ENCODE assay signal across 19 cellular contexts in the genomic region with DNA sequence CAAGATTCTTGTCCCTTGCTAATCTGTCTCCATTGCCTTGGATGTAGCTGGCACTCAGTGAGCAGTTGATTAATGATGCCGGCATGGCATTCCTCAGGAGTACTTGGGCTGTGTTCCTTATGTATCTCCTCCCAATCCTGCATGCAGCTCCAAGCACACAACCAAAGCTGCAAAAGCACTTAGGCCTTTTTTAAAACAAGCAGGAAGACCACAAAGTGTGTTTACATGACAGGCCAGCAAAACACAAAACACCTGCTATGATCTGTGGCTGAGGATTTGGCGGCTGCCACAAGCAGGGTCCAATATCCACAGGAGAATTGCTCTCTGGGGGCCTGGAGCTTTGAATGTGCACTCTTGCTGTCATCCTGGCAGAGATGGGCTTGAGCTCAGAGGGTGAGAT. TPM values are rescaled to one million over a fixed set of nuclear protein-coding genes. Genes with fewer than 3 reads are reported as not detected.
DNase-seq lines count a peak whose midpoint lies in the region; ATAC-seq and TF ChIP-seq lines count a peak whose summit lies in the region.
"Had no signal": no experiment of that assay in that cellular context is flagged by ENCODE, and none has a peak within 500 bp of the region (broad histone marks: within the 10 kb centered on the region; RNA-seq: fewer than 3 reads in every experiment).

No MANE protein-coding gene starts in this region.

- H3K9me3 ChIP-seq in HEK293 (ENCODE audit: control insufficient read depth, insufficient read depth, low read depth, low read length) (no peaks in the 10 kb centered on the region), psoas muscle (no peaks in the 10 kb centered on the region), PC-3 (ENCODE audit: low read length) (no peaks in the 10 kb centered on the region)
- H3K9me3 ChIP-seq in CD4-positive, alpha-beta memory T cell (ENCODE audit: control insufficient read depth in 1 of 2, low read length in 2 of 2) = no peaks in the 10 kb centered on the region
- H3K9me3 ChIP-seq: heart right ventricle, Peyer's patch, prostate gland, SJSA1, thyroid gland had no signal

- H3K79me2 ChIP-seq in PC-3 (ENCODE audit: low read length) = peaks cover 53% of the 10 kb centered on the region

- ATAC-seq in psoas muscle (no peak), PC-3 (no peak)

- POLR2A ChIA-PET in HEK293 (lab: Yijun Ruan, JAX) (interaction anchor here (6.6 kb wide), 1 partner anchor 8 kb away, joined by 61 read pairs; a partner anchor contains a TSS), PC-3 (lab: Charles Lee; ENCODE audit: unreplicated experiment) (no interaction called here)
- POLR2A ChIA-PET in CD4-positive, alpha-beta memory T cell (lab: Charles Lee; ENCODE audit: partially characterized antibody) = no interaction called here

- no peaks in the 10 kb centered on the region for H3K4me1 Mint-ChIP-seq in CD4-positive, alpha-beta memory T cell

- no peaks in the 10 kb centered on the region for H3K36me3 Mint-ChIP-seq in CD4-positive, alpha-beta memory T cell

- peaks cover 9% of the 10 kb centered on the region for H3F3A ChIP-seq in PC-3 (ENCODE audit: low read length, unreplicated experiment)

- H3K36me3 ChIP-seq in HEK293 (ENCODE audit: control insufficient read depth in 2 of 2, insufficient read depth in 1 of 2, low read length in 2 of 2) = no peaks in the 10 kb centered on the region
- no peaks in the 10 kb centered on the region for H3K36me3 ChIP-seq in psoas muscle (ENCODE audit: insufficient read depth in 1 of 2, low read depth in 1 of 2)
- H3K36me3 ChIP-seq in CD4-positive, alpha-beta memory T cell (ENCODE audit: insufficient read depth, low read length) = no peaks in the 10 kb centered on the region
- H3K36me3 ChIP-seq in PC-3 (ENCODE audit: low read depth, low read length) = no peaks in the 10 kb centered on the region
- H3K36me3 ChIP-seq: heart right ventricle, Peyer's patch, prostate gland, SJSA1, thyroid gland had no signal

- H3K4me1 ChIP-seq in HEK293 (ENCODE audit: control insufficient read depth, insufficient read depth, low read length) = peaks cover 11% of the 10 kb centered on the region
- peaks cover 73% of the 10 kb centered on the region for H3K4me1 ChIP-seq in psoas muscle
- no peaks in the 10 kb centered on the region for H3K4me1 ChIP-seq in CD4-positive, alpha-beta memory T cell (ENCODE audit: insufficient read depth, low read length)
- H3K4me1 ChIP-seq in PC-3 (ENCODE audit: insufficient read depth, low read length) = peaks cover 31% of the 10 kb centered on the region
- H3K4me1 ChIP-seq: prostate gland had no signal

- H3K27ac ChIP-seq in HEK293 (ENCODE audit: extremely low read depth, low read depth, low read length) = no peak overlapping the region
- peak overlapping the region; percentile 83 for H3K27ac ChIP-seq in psoas muscle
- H3K27ac ChIP-seq in CD4-positive, alpha-beta memory T cell (ENCODE audit: low read depth, low read length) = no peak overlapping the region
- no peak overlapping the region for H3K27ac ChIP-seq in PC-3 (ENCODE audit: low read length)
- H3K27ac ChIP-seq: Peyer's patch, prostate gland, SJSA1, thyroid gland, WERI-Rb-1 had no signal

- H3K27ac Mint-ChIP-seq in CD4-positive, alpha-beta memory T cell = no peak overlapping the region

- 23 to 38% (median 25%) methylated on average over 2 of the region's 2 CpGs for WGBS in psoas muscle, 3 donors

- intact Hi-C loops in psoas muscle (cut with DNase I) (loop anchor here in 1 of 2 donors (2.0 kb wide), 1 partner anchor 32 kb away; no protein-coding TSS in a partner anchor), PC-3 (cut with micrococcal nuclease) (no loop called here)
- intact Hi-C loops in CD4-positive, alpha-beta memory T cell (cut with micrococcal nuclease) = no loop called here

- DNase-seq in COLO668 (lab: John Stamatoyannopoulos, UW; ENCODE audit: unreplicated experiment) (peak; percentile 39), NCI-H526 treated with DMSO at 0.1 percent for 48 hours (lab: John Stamatoyannopoulos, UW) (peak; percentile 34), psoas muscle (no peak), PC-3 (no peak)
- no peak for DNase-seq in CD4-positive, alpha-beta memory T cell
- DNase-seq in activated CD4-positive, CD25-positive, alpha-beta regulatory T cell treated with anti-CD3 and anti-CD28 coated beads, Interleukin-2, amount 50 U/mL, for 72 hours = no peak
- DNase-seq: activated CD4-positive, alpha-beta T cell treated with anti-CD3 and anti-CD28 coated beads, Interleukin-2, amount 50 U/mL, for 4 hours; activated effector memory CD4-positive, alpha-beta T cell treated with anti-CD3 and anti-CD28 coated beads, Interleukin-2, amount 50 U/mL, for 16 hours; heart right ventricle; NCI-H2171; Peyer's patch; small intestine; stimulated activated naive CD4-positive, alpha-beta T cell treated with Interleukin-2 at 50 U/mL for 16 hours; thyroid gland; WERI-Rb-1 had no signal

- H3K4me2 ChIP-seq in PC-3 (ENCODE audit: low read length) = no peak overlapping the region

- H3K27me3 ChIP-seq in psoas muscle (ENCODE audit: insufficient read depth in 3 of 3, low read length in 2 of 3) (no peaks in the 10 kb centered on the region), PC-3 (ENCODE audit: low read length) (no peaks in the 10 kb centered on the region)
- peaks cover 5% of the 10 kb centered on the region for H3K27me3 ChIP-seq in CD4-positive, alpha-beta memory T cell (ENCODE audit: insufficient read depth, low read length)
- H3K27me3 ChIP-seq: Peyer's patch, SJSA1, thyroid gland had no signal

- H3K9ac ChIP-seq in PC-3 (ENCODE audit: low read length) = no peak overlapping the region

- TF ChIP-seq CTCF in HEK293 (tag by site-specific recombination; IDR thresholded peaks at IDR 0.05) = no peak
- TF ChIP-seq CTCF in psoas muscle (IDR thresholded peaks at IDR 0.05) = no peak
- no peak for TF ChIP-seq CTCF in PC-3 (conservative IDR thresholded peaks at IDR 0.05; ENCODE audit: low read depth, low read length)

- 0 out of 2 replicates have a peak, but pooled peaks cover 6% of the 10 kb centered on the region for H4K20me1 ChIP-seq in PC-3 (ENCODE audit: low read length)

- no peak overlapping the region for H3K4me3 ChIP-seq in HEK293 (ENCODE audit: low read depth, low read length)
- H3K4me3 ChIP-seq in psoas muscle = no peak overlapping the region
- no peak overlapping the region for H3K4me3 ChIP-seq in CD4-positive, alpha-beta memory T cell (ENCODE audit: low read length in 2 of 2)
- H3K4me3 ChIP-seq in PC-3 (ENCODE audit: low read length) = no peak overlapping the region
- H3K4me3 ChIP-seq: coronary artery, heart right ventricle, Peyer's patch, prostate gland, SJSA1, thyroid gland had no signal

- H3K9me2 ChIP-seq in PC-3 (replicated peaks; ENCODE audit: low read length) = no peaks in the 10 kb centered on the region

- H2AFZ ChIP-seq in PC-3 (ENCODE audit: low read length) = no peak overlapping the region

- H3K4me3 Mint-ChIP-seq in CD4-positive, alpha-beta memory T cell = no peak overlapping the region

- no peaks in the 10 kb centered on the region for H3K9me3 Mint-ChIP-seq in CD4-positive, alpha-beta memory T cell

- BruUV-seq in PC-3 (replicated peaks; lab: Mats Ljungman, UMichigan) = no TSS peak

- CTCF ChIA-PET in HEK293 (lab: Yijun Ruan, JAX) (interaction anchor here (0.8 kb wide), 1 partner anchor 175 kb away, joined by 3 read pairs; no protein-coding TSS in a partner anchor), PC-3 (lab: Charles Lee) (no interaction called here)
- CTCF ChIA-PET in CD4-positive, alpha-beta memory T cell (lab: Charles Lee; ENCODE audit: partially characterized antibody) = interaction anchor here (1.6 to 3.3 kb wide), 2 partner anchors 9 to 174 kb away, joined by 9 to 14 read pairs; a partner anchor contains a TSS

- H3K27me3 Mint-ChIP-seq in CD4-positive, alpha-beta memory T cell = peaks cover 8 to 20% of the 10 kb centered on the region in 2 donors

TF ChIP-seq in HEK293, 187 proteins besides CTCF, POLR2A, EP300 and RAD21:
- no peak for TF ChIP-seq ZFP3 (tag by site-specific recombination; IDR thresholded peaks at IDR 0.05; ENCODE audit: low read depth)
- 0 out of 2 replicates have a peak, but pooled peaks have one; percentile 10 for TF ChIP-seq FEZF1 (tag by site-specific recombination; IDR thresholded peaks at IDR 0.05)

RNA-seq across cellular contexts. Expression of a gene that starts 8.9 kb away (rescaled TPM):
- total RNA-seq in psoas muscle (10 to 100 TPM; 11.9 to 24.7 (median 20.0) TPM), PC-3 (2014; rRNA removed) (5.2 and 10.0 TPM in 2 replicates)
- polyA plus RNA-seq in psoas muscle = 10 to 100 TPM in 1 of 3 donors, 1 to 10 TPM in 2; 4.5 to 21.1 (median 8.0) TPM
- total RNA-seq in CD4-positive, alpha-beta memory T cell = under 1 TPM; 0.35 to 0.39 TPM
- not detected for polyA plus RNA-seq in CD4-positive, alpha-beta memory T cell

Comparison
In these comparisons a context has a peak if more than half of its experiments do, and no peak if none do; other contexts are left out.
1. DNase-seq: peak in COLO668 (single experiment) and NCI-H526 treated with DMSO at 0.1 percent for 48 hours (single experiment); none in psoas muscle (0 of 2), CD4-positive, alpha-beta memory T cell (0 of 5), activated CD4-positive, CD25-positive, alpha-beta regulatory T cell treated with anti-CD3 and anti-CD28 coated beads, Interleukin-2, amount 50 U/mL, for 72 hours (single experiment) and PC-3 (single experiment).